ENCODE assay signal across 16 cellular contexts in the genomic region with DNA sequence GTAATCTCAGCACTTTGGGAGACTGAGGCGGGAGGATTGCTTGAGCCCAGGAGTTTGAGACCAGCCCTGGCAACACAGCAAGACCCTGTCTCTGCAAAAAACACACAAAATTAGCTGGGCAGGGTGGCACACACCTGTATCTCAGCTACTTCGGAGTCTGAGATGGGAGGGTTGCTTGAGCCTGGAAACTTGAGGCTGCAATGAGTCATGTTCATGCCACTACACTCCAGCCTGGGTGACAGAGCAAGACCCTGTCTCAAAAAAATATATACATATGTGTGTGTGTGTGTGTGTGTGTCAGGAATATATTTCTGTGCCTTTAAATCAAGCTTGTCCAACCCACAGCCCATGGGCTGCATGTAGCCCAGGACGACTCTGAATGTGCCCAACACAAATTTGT. TPM values are rescaled to one million over a fixed set of nuclear protein-coding genes. Genes with fewer than 3 reads are reported as not detected.
A peak's percentile ranks its signal among the peaks of the same experiment; 100 is the strongest.
DNase-seq lines count a peak whose midpoint lies in the region; ATAC-seq and TF ChIP-seq lines count a peak whose summit lies in the region.
"Had no signal": no experiment of that assay in that cellular context is flagged by ENCODE, and none has a peak within 500 bp of the region (broad histone marks: within the 10 kb centered on the region; RNA-seq: fewer than 3 reads in every experiment).

No MANE protein-coding gene starts in this region.

- no peak overlapping the region for H3K14ac ChIP-seq in IMR-90 (replicated peaks; ENCODE audit: low read depth, low read length)
- H3K14ac ChIP-seq in mesenchymal stem cell (ENCODE audit: low read length in 2 of 2) = no peak overlapping the region

- no TSS peak for BruUV-seq in IMR-90 (replicated peaks; lab: Mats Ljungman, UMichigan)

- no peak overlapping the region for H2AK9ac ChIP-seq in IMR-90 (replicated peaks; ENCODE audit: low read depth, low read length, poor library complexity)

- H3K9me3 ChIP-seq in IMR-90 (ENCODE audit: control insufficient read depth, insufficient read depth, low read length) = peaks cover 5% of the 10 kb centered on the region
- H3K9me3 ChIP-seq in mesenchymal stem cell (ENCODE audit: control insufficient read depth, low read length) = no peaks in the 10 kb centered on the region
- H3K9me3 ChIP-seq: A549 had no signal

- TF ChIP-seq RAD21 in IMR-90 (IDR thresholded peaks at IDR 0.05; ENCODE audit: low read length) = no peak

- H3K27me3 ChIP-seq in IMR-90 (ENCODE audit: control insufficient read depth, insufficient read depth, low read length) = no peaks in the 10 kb centered on the region
- H3K27me3 ChIP-seq in mesenchymal stem cell (ENCODE audit: control insufficient read depth in 1 of 2, insufficient read depth in 1 of 2, low read length in 2 of 2) = no peaks in the 10 kb centered on the region

- H3K4me3 Mint-ChIP-seq in progenitor cell of endocrine pancreas (ENCODE audit: low read depth) = no peak overlapping the region
- H3K4me3 Mint-ChIP-seq: CD14-positive monocyte; CD8-positive, alpha-beta T cell had no signal

- H3K4ac ChIP-seq in IMR-90 (ENCODE audit: low read depth, low read length) = 0 out of 2 replicates have a peak overlapping the region, but pooled peaks have one; percentile 1
- no peak overlapping the region for H3K4ac ChIP-seq in mesenchymal stem cell (ENCODE audit: low read depth in 1 of 2, low read length in 2 of 2)

- peaks cover 6% of the 10 kb centered on the region; the same call in 1 of the 2 replicates for H3K9me1 ChIP-seq in IMR-90 (ENCODE audit: insufficient read depth, low read length)

- H3K56ac ChIP-seq in IMR-90 (ENCODE audit: extremely low read depth, insufficient read depth, low read length) = no peak overlapping the region

- peaks cover 5% of the 10 kb centered on the region for H3K4me1 Mint-ChIP-seq in progenitor cell of endocrine pancreas (ENCODE audit: low read depth)

- H3K36me3 Mint-ChIP-seq in progenitor cell of endocrine pancreas (ENCODE audit: insufficient read depth) = peaks cover 16% of the 10 kb centered on the region
- H3K36me3 Mint-ChIP-seq: CD8-positive, alpha-beta T cell had no signal

- H2BK120ac ChIP-seq in IMR-90 (ENCODE audit: low read depth, low read length) (0 out of 2 replicates have a peak overlapping the region, but pooled peaks have one; percentile 4), mesenchymal stem cell (ENCODE audit: low read depth, low read length) (no peak overlapping the region)

- no peak overlapping the region for H3K27ac Mint-ChIP-seq in progenitor cell of endocrine pancreas
- H3K27ac Mint-ChIP-seq: CD8-positive, alpha-beta T cell had no signal

- H2AFZ ChIP-seq in IMR-90 (replicated peaks; ENCODE audit: low read length, poor library complexity) = no peak overlapping the region
- no peak overlapping the region for H2AFZ ChIP-seq in mesenchymal stem cell (ENCODE audit: low read depth, low read length)

- no peaks in the 10 kb centered on the region for H3K79me1 ChIP-seq in IMR-90 (ENCODE audit: low read depth in 1 of 2, low read length in 2 of 2)
- H3K79me1 ChIP-seq in mesenchymal stem cell (replicated peaks; ENCODE audit: low read length, poor library complexity, severe bottlenecking) = no peaks in the 10 kb centered on the region

- H3K4me1 ChIP-seq in IMR-90 (ENCODE audit: control insufficient read depth, insufficient read depth, low read length) (peaks cover 10% of the 10 kb centered on the region), mesenchymal stem cell (ENCODE audit: control insufficient read depth, insufficient read depth, low read depth, low read length) (no peaks in the 10 kb centered on the region)

- no peak for TF ChIP-seq CTCF in IMR-90 (conservative IDR thresholded peaks at IDR 0.05; ENCODE audit: low read depth, low read length)
- TF ChIP-seq CTCF in progenitor cell of endocrine pancreas (IDR thresholded peaks at IDR 0.05; ENCODE audit: unreplicated experiment) = no peak

- dilution Hi-C loops in IMR-90 (cut with HindIII; ENCODE audit: low sequenced_read_pairs, unreplicated experiment) = no loop called here

- DNase-seq in EL = peak; percentile 37
- peak; percentile 41 for DNase-seq in IMR-90
- DNase-seq in amniotic epithelial cell (ENCODE audit: low read depth) = peak; percentile 45
- DNase-seq in mesenchymal stem cell = peak; percentile 41
- no peak for DNase-seq in AG20443 (ENCODE audit: low spot score)
- DNase-seq in progenitor cell of endocrine pancreas (ENCODE audit: low spot score, unreplicated experiment) = no peak
- no peak for DNase-seq in NCI-H1105 treated with DMSO at 0.1 percent for 48 hours (lab: John Stamatoyannopoulos, UW)
- DNase-seq: CD8-positive, alpha-beta T cell; COR-L47; DMS153; DMS79 treated with DMSO at 0.1 percent for 48 hours; GF-D8 had no signal

- H4K8ac ChIP-seq in IMR-90 (ENCODE audit: low read depth in 2 of 2, low read length in 2 of 2) (peak overlapping the region; percentile 4 to 62; a peak in 3 of 4 replicates), mesenchymal stem cell (ENCODE audit: low read length) (no peak overlapping the region)

- H4K91ac ChIP-seq in IMR-90 (ENCODE audit: insufficient read depth, low read depth, low read length) = peak overlapping the region; percentile 61
- H4K91ac ChIP-seq in mesenchymal stem cell (ENCODE audit: low read length) = no peak overlapping the region

- no peaks in the 10 kb centered on the region for H3K9me3 Mint-ChIP-seq in progenitor cell of endocrine pancreas (ENCODE audit: low read depth)
- H3K9me3 Mint-ChIP-seq: CD8-positive, alpha-beta T cell had no signal

- peak overlapping the region; percentile 2; the same call in 1 of the 2 replicates for H2BK20ac ChIP-seq in IMR-90 (ENCODE audit: low read depth, low read length)

- peak overlapping the region; percentile 49 for H3K18ac ChIP-seq in IMR-90 (ENCODE audit: low read depth, low read length)
- H3K18ac ChIP-seq in mesenchymal stem cell (ENCODE audit: low read depth in 1 of 2, low read length in 2 of 2) = no peak overlapping the region

- H2BK12ac ChIP-seq in mesenchymal stem cell (ENCODE audit: low read length in 2 of 2) = no peak overlapping the region

- TF ChIP-seq POLR2A in IMR-90 (IDR thresholded peaks at IDR 0.05; ENCODE audit: low read depth, low read length) = no peak

- peak overlapping the region; percentile 2; the same call in 1 of the 2 replicates for H3K4me2 ChIP-seq in IMR-90 (ENCODE audit: low read depth, low read length)
- H3K4me2 ChIP-seq in mesenchymal stem cell (ENCODE audit: low read length, poor library complexity, severe bottlenecking) = no peak overlapping the region
- H3K4me2 ChIP-seq: A549 had no signal

- H3K23ac ChIP-seq in IMR-90 (ENCODE audit: low read depth, low read length) = no peak overlapping the region
- no peak overlapping the region for H3K23ac ChIP-seq in mesenchymal stem cell (ENCODE audit: low read length in 2 of 2)

- peak; percentile 66 for ATAC-seq in IMR-90 (ENCODE audit: low read depth)
- ATAC-seq: A549; CD8-positive, alpha-beta T cell; HCT116 had no signal

- in situ Hi-C loops in IMR-90 (cut with MboI; ENCODE audit: low sequenced_read_pairs) = no loop called here

- no peak overlapping the region for H3K4me3 ChIP-seq in IMR-90 (ENCODE audit: insufficient read depth, low read depth, low read length)
- no peak overlapping the region for H3K4me3 ChIP-seq in mesenchymal stem cell (ENCODE audit: insufficient read depth in 1 of 2, low read depth in 1 of 2, low read length in 2 of 2)
- H3K4me3 ChIP-seq: A549 had no signal

- POLR2A ChIA-PET in IMR-90 (lab: Charles Lee; ENCODE audit: unreplicated experiment) = interaction anchor here (0.6 kb wide), 1 partner anchor 10 kb away, joined by 3 read pairs; no protein-coding TSS in a partner anchor

- H4K20me1 ChIP-seq in IMR-90 (ENCODE audit: insufficient read depth, low read length) = no peaks in the 10 kb centered on the region

- no peak overlapping the region for H3K9ac ChIP-seq in IMR-90 (ENCODE audit: low read depth, low read length)
- H3K9ac ChIP-seq in mesenchymal stem cell (ENCODE audit: low read length) = no peak overlapping the region

- peak overlapping the region; percentile 56; the same call in 1 of the 2 replicates for H2AK5ac ChIP-seq in IMR-90 (ENCODE audit: low read depth, low read length)
- H2AK5ac ChIP-seq in mesenchymal stem cell (ENCODE audit: low read length, severe bottlenecking) = no peak overlapping the region

- peak overlapping the region; percentile 8; the same call in 1 of the 2 replicates for H4K5ac ChIP-seq in IMR-90 (ENCODE audit: low read depth, low read length)

- H2BK5ac ChIP-seq in IMR-90 (ENCODE audit: low read depth, low read length, poor library complexity, severe bottlenecking) (peak overlapping the region; percentile 74), mesenchymal stem cell (ENCODE audit: low read depth, low read length, poor library complexity, severe bottlenecking) (no peak overlapping the region)

- CTCF ChIA-PET in IMR-90 (lab: Yijun Ruan, JAX) = interaction anchor here (0.6 kb wide), 1 partner anchor 43 kb away, joined by 3 read pairs; no protein-coding TSS in a partner anchor

- H3K36me3 ChIP-seq in IMR-90 (ENCODE audit: control insufficient read depth, insufficient read depth, low read length) (peaks cover 51% of the 10 kb centered on the region), mesenchymal stem cell (ENCODE audit: control insufficient read depth in 1 of 2, insufficient read depth in 2 of 2, low read depth in 1 of 2, low read length in 2 of 2) (no peaks in the 10 kb centered on the region)

- no CpG with 5 or more reads among the region's 3 CpGs for WGBS in IMR-90 (ENCODE audit: extremely low coverage in 2 of 2, insufficient read length in 1 of 2), 2 experiments
- WGBS in mesenchymal stem cell = 89% methylated on average over 2 of the region's 3 CpGs

- no peak overlapping the region for H2BK15ac ChIP-seq in IMR-90 (ENCODE audit: low read depth, low read length)
- no peak overlapping the region for H2BK15ac ChIP-seq in mesenchymal stem cell (ENCODE audit: low read depth, poor library complexity, severe bottlenecking)

- H3K27ac ChIP-seq in IMR-90 (ENCODE audit: insufficient read depth, low read length) (peak overlapping the region; percentile 91; the same call in 1 of the 2 replicates), mesenchymal stem cell (ENCODE audit: low read length, poor library complexity, severe bottlenecking) (no peak overlapping the region)
- H3K27ac ChIP-seq: A549 had no signal

- intact Hi-C loops in IMR-90 (cut with micrococcal nuclease) = loop anchor here (2.0 kb wide), 1 partner anchor 38 kb away; no protein-coding TSS in a partner anchor

- H3K27me3 Mint-ChIP-seq in progenitor cell of endocrine pancreas = no peaks in the 10 kb centered on the region

TF ChIP-seq in IMR-90, 13 proteins besides CTCF, POLR2A, EP300 and RAD21 (continues in another document):
- TF ChIP-seq CEBPB (IDR thresholded peaks at IDR 0.05; ENCODE audit: low read depth, low read length) (no peak), FOS (IDR thresholded peaks at IDR 0.05; ENCODE audit: low read depth, low read length) (no peak), BHLHE40 (IDR thresholded peaks at IDR 0.05; ENCODE audit: low read depth, low read length) (no peak), RFX5 (IDR thresholded peaks at IDR 0.05; ENCODE audit: low read depth, low read length) (no peak)

RNA-seq across cellular contexts. Expression of a gene that starts 55.2 kb away (rescaled TPM):
- 35.0 and 37.5 TPM in 2 replicates for total RNA-seq in IMR-90 (2012; rRNA removed)
- 21.3 and 23.1 TPM in 2 replicates for polyA plus RNA-seq in IMR-90 (2012; rRNA removed)
- polyA plus RNA-seq in IMR-90 (2012; cell fraction: cytosol; rRNA removed) = 17.6 and 30.1 TPM in 2 replicates
- polyA plus RNA-seq in IMR-90 (2012; cell fraction: nucleus; rRNA removed; ENCODE audit: low replicate concordance) = 26.7 and 30.7 TPM in 2 replicates
- 92.2 TPM for polyA plus RNA-seq in mesenchymal stem cell (2013, experiment 1 of 2)
- polyA plus RNA-seq in mesenchymal stem cell (2013, experiment 2 of 2) = 91.8 TPM
- total RNA-seq in progenitor cell of endocrine pancreas = 10.0 and 11.0 TPM in 2 replicates
- total RNA-seq: HT1080 had no signal

Comparison
In these comparisons a context has a peak if more than half of its experiments do, and no peak if none do; other contexts are left out.
1. DNase-seq: peak in EL (single experiment), IMR-90 (single experiment), amniotic epithelial cell (single experiment) and mesenchymal stem cell (single experiment); none in AG20443 (single experiment), progenitor cell of endocrine pancreas (single experiment) and NCI-H1105 treated with DMSO at 0.1 percent for 48 hours (single experiment).